9 cellular contexts compared by ENCODE assay signal in the genomic region with DNA sequence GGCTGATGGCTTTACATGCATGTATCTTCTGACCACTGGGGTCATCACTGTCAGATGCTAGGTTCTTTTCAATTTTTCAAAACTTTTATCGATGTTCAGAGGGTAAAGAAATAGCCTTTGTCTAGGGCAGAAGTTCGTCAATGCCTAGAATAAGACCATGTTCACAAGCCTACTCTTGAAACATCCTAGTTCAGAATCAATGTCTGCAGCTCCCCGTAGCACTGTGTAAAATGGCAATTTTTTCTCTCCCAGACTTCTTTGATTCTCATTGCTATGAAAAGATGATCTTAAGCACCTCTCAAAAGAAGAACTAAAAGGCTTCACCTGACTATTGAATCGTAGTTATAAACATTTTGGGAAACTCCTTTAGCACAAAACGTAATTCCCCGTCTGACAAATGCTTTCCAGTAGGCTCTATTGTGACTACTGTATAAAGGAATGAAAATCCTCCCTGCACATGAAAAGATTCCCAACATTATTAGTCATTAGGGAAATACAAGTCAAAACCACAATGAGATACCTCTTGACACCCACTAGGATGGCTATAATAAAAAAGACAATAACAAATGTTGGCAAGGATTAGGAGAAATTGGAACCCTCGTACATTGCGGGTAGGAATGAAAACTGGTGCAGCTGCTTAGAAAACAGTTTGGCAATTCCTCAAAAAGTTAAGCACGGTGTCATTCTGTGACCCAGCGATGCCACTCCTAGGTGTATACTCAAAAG.
DNase-seq lines count a peak whose midpoint lies in the region; ATAC-seq and TF ChIP-seq lines count a peak whose summit lies in the region.
"Had no signal": no experiment of that assay in that cellular context is flagged by ENCODE, and none has a peak within 500 bp of the region (broad histone marks: within the 10 kb centered on the region; RNA-seq: fewer than 3 reads in every experiment).

No MANE protein-coding gene starts in this region.

- TF ChIP-seq CTCF in cardiac fibroblast (IDR thresholded peaks at IDR 0.05; ENCODE audit: low read depth, low read length), result no peak

- DNase-seq in Daoy (ENCODE audit: low read depth) (peak; percentile 80), LoVo (ENCODE audit: low spot score) (peak; percentile 37), cardiac fibroblast (ENCODE audit: low read depth in 2 of 2) (peak; percentile 83 to 92), myocyte (ENCODE audit: low read depth) (peak; percentile 96), NCI-H2227 (lab: John Stamatoyannopoulos, UW; ENCODE audit: unreplicated experiment) (no peak)
- DNase-seq: NCI-H345 had no signal

- ATAC-seq in HG03378 (IDR thresholded peaks at IDR 0.05; ENCODE audit: unreplicated experiment) (no peak), GM19452 (IDR thresholded peaks at IDR 0.05; ENCODE audit: unreplicated experiment) (no peak), GM19395 (IDR thresholded peaks at IDR 0.05; ENCODE audit: unreplicated experiment) (no peak)

- H3K4me3 ChIP-seq in cardiac fibroblast (replicated peaks in 1 of 2; ENCODE audit: low read depth in 2 of 2, low read length in 2 of 2), result no peak overlapping the region
